ENCODE assay signal across 31 cellular contexts in the genomic region with DNA sequence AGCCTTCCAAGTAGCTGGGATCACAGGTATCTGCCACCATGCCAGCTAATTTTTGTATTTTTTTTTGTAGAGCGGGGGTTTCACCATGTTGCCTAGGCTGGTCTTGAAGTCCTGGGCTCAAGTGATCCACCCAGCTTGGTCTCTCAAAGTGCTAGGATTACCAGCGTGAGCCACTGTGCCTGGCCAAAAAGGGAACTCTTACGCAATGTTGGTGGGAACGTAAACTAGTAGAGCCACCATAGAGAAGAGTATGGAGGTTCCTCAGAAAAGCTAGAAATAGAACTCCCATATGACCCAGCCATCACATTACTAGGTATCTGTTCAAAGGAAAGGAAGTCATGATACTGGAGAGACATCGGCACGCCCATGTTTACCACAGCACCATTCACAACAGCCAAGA.
"Had no signal": no experiment of that assay in that cellular context is flagged by ENCODE, and none has a peak within 500 bp of the region (broad histone marks: within the 10 kb centered on the region; RNA-seq: fewer than 3 reads in every experiment).

No MANE protein-coding gene starts in this region.

- ATAC-seq: activated CD4-positive, alpha-beta T cell treated with anti-CD3 and anti-CD28 coated beads for 36 hours; activated T-helper 17 cell treated with anti-CD3 and anti-CD28 coated beads, Interleukin-2, amount 50 U/mL, for 72 hours; body of pancreas; Panc1; Right ventricle myocardium inferior; T-cell had no signal

- H3K27me3 Mint-ChIP-seq: activated CD4-positive, alpha-beta memory T cell treated with anti-CD3 and anti-CD28 coated beads, Interleukin-2, amount 10 ng/mL, durations not matched to agents 7 days and 5 days; activated CD4-positive, alpha-beta T cell treated with anti-CD3 and anti-CD28 coated beads for 36 hours; activated naive CD8-positive, alpha-beta T cell; activated T-helper 17 cell treated with anti-CD3 and anti-CD28 coated beads, Interleukin-2, amount 50 U/mL, for 72 hours; T-cell had no signal

- H3K27ac Mint-ChIP-seq: activated CD4-positive, alpha-beta memory T cell treated with anti-CD3 and anti-CD28 coated beads, Interleukin-2, amount 10 ng/mL, durations not matched to agents 7 days and 5 days; activated CD4-positive, alpha-beta T cell treated with anti-CD3 and anti-CD28 coated beads for 36 hours; activated naive CD4-positive, alpha-beta T cell treated with anti-CD3 and anti-CD28 coated beads for 36 hours; activated naive CD8-positive, alpha-beta T cell; activated T-helper 17 cell treated with anti-CD3 and anti-CD28 coated beads, Interleukin-2, amount 50 U/mL, for 72 hours; T-cell had no signal

- H3K4me1 Mint-ChIP-seq: activated CD4-positive, alpha-beta T cell treated with anti-CD3 and anti-CD28 coated beads for 36 hours; activated T-helper 17 cell treated with anti-CD3 and anti-CD28 coated beads, Interleukin-2, amount 50 U/mL, for 72 hours had no signal

- H3K36me3 ChIP-seq: adrenal gland had no signal

- DNase-seq: activated CD4-positive, alpha-beta memory T cell treated with anti-CD3 and anti-CD28 coated beads, Interleukin-2, amount 10 ng/mL, durations not matched to agents 7 days and 5 days; activated CD4-positive, alpha-beta T cell treated with anti-CD3 and anti-CD28 coated beads for 36 hours; activated CD4-positive, alpha-beta T cell treated with anti-CD3 and anti-CD28 coated beads, Interleukin-2, amount 50 U/mL, for 1 hour; activated gamma-delta T cell; activated naive CD4-positive, alpha-beta T cell treated with anti-CD3 and anti-CD28 coated beads for 36 hours; activated T-cell treated with anti-CD3 and anti-CD28 coated beads for 4 hours; activated T-cell treated with anti-CD3 and anti-CD28 coated beads, Interleukin-2, amount 50 U/mL, for 48 hours; adrenal gland; anterior cingulate cortex; body of pancreas; central memory CD4-positive, alpha-beta T cell; Kasumi-1; NCI-H1105 treated with DMSO at 0.1 percent for 48 hours; NCI-H1436 treated with DMSO at 0.1 percent for 48 hours; NCI-H187; NCI-H2081; NCI-H446; NCI-H524; OCI-M1; RPMI8226; T-cell; T-helper 2 cell; T1000; WERI-Rb-1 had no signal

- H3K9me3 Mint-ChIP-seq: activated CD4-positive, alpha-beta memory T cell treated with anti-CD3 and anti-CD28 coated beads, Interleukin-2, amount 10 ng/mL, durations not matched to agents 7 days and 5 days; activated naive CD4-positive, alpha-beta T cell treated with anti-CD3 and anti-CD28 coated beads for 36 hours; activated T-helper 17 cell treated with anti-CD3 and anti-CD28 coated beads, Interleukin-2, amount 50 U/mL, for 72 hours; T-cell had no signal

- H3K27me3 ChIP-seq: adrenal gland, body of pancreas had no signal

- H3K4me1 ChIP-seq: adrenal gland, body of pancreas had no signal

- FAIRE-seq: bronchial epithelial cell had no signal

- H3K27ac ChIP-seq: adrenal gland, body of pancreas, coronary artery, SK-N-MC, WERI-Rb-1 had no signal

- H3K4me3 ChIP-seq: adrenal gland, body of pancreas, coronary artery, SK-N-MC had no signal

- H3K9me3 ChIP-seq: adrenal gland, body of pancreas had no signal

- H3K4me3 Mint-ChIP-seq: activated CD4-positive, alpha-beta memory T cell treated with anti-CD3 and anti-CD28 coated beads, Interleukin-2, amount 10 ng/mL, durations not matched to agents 7 days and 5 days; activated CD4-positive, alpha-beta T cell treated with anti-CD3 and anti-CD28 coated beads for 36 hours; activated naive CD4-positive, alpha-beta T cell treated with anti-CD3 and anti-CD28 coated beads for 36 hours; activated naive CD8-positive, alpha-beta T cell; activated T-helper 17 cell treated with anti-CD3 and anti-CD28 coated beads, Interleukin-2, amount 50 U/mL, for 72 hours; T-cell had no signal
